1 cellular context compared by ENCODE assay signal in the genomic region with DNA sequence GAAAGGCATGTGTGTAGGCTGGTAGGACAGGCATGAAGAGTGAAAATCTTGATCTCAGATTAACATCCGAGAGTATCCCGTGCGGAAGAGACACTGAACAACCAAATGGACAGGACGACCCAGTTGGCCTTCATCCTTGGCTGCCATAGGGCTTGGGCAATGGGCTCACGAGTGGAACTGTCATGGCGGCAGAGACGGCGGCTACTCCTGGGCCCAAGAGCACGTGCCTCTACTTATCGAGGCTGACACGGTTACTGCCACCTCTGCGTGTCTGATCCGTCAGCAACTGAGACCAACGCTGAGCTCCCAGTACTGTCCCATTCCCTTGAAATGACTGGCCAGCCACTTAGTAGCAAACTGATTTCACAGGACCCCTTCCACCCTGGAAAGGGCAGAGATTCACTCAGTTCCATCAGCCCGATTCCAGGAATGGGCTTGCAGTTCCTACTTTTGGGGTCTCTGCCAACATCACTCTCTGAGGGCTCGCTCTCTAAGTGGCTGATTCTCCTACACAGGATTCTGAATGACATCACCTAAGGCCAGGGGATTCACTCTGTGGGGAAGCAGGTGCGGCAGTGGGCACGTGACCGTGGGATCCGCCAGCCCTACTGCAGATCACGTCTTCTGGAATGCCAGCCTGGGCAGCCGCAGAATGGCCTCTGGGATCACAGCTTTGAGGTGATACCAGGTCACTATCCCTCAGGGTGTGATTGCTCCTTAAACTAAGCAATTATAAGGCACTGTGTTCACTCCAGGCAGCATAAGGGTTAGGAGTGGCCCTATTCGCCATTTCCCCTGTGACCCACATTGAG.
TF ChIP-seq lines count a peak whose summit lies in the region.

No MANE protein-coding gene starts in this region.

TF ChIP-seq in K562, 482 proteins besides CTCF, POLR2A, EP300 and RAD21 (continued from another document):
- TF ChIP-seq, protein P1, sequence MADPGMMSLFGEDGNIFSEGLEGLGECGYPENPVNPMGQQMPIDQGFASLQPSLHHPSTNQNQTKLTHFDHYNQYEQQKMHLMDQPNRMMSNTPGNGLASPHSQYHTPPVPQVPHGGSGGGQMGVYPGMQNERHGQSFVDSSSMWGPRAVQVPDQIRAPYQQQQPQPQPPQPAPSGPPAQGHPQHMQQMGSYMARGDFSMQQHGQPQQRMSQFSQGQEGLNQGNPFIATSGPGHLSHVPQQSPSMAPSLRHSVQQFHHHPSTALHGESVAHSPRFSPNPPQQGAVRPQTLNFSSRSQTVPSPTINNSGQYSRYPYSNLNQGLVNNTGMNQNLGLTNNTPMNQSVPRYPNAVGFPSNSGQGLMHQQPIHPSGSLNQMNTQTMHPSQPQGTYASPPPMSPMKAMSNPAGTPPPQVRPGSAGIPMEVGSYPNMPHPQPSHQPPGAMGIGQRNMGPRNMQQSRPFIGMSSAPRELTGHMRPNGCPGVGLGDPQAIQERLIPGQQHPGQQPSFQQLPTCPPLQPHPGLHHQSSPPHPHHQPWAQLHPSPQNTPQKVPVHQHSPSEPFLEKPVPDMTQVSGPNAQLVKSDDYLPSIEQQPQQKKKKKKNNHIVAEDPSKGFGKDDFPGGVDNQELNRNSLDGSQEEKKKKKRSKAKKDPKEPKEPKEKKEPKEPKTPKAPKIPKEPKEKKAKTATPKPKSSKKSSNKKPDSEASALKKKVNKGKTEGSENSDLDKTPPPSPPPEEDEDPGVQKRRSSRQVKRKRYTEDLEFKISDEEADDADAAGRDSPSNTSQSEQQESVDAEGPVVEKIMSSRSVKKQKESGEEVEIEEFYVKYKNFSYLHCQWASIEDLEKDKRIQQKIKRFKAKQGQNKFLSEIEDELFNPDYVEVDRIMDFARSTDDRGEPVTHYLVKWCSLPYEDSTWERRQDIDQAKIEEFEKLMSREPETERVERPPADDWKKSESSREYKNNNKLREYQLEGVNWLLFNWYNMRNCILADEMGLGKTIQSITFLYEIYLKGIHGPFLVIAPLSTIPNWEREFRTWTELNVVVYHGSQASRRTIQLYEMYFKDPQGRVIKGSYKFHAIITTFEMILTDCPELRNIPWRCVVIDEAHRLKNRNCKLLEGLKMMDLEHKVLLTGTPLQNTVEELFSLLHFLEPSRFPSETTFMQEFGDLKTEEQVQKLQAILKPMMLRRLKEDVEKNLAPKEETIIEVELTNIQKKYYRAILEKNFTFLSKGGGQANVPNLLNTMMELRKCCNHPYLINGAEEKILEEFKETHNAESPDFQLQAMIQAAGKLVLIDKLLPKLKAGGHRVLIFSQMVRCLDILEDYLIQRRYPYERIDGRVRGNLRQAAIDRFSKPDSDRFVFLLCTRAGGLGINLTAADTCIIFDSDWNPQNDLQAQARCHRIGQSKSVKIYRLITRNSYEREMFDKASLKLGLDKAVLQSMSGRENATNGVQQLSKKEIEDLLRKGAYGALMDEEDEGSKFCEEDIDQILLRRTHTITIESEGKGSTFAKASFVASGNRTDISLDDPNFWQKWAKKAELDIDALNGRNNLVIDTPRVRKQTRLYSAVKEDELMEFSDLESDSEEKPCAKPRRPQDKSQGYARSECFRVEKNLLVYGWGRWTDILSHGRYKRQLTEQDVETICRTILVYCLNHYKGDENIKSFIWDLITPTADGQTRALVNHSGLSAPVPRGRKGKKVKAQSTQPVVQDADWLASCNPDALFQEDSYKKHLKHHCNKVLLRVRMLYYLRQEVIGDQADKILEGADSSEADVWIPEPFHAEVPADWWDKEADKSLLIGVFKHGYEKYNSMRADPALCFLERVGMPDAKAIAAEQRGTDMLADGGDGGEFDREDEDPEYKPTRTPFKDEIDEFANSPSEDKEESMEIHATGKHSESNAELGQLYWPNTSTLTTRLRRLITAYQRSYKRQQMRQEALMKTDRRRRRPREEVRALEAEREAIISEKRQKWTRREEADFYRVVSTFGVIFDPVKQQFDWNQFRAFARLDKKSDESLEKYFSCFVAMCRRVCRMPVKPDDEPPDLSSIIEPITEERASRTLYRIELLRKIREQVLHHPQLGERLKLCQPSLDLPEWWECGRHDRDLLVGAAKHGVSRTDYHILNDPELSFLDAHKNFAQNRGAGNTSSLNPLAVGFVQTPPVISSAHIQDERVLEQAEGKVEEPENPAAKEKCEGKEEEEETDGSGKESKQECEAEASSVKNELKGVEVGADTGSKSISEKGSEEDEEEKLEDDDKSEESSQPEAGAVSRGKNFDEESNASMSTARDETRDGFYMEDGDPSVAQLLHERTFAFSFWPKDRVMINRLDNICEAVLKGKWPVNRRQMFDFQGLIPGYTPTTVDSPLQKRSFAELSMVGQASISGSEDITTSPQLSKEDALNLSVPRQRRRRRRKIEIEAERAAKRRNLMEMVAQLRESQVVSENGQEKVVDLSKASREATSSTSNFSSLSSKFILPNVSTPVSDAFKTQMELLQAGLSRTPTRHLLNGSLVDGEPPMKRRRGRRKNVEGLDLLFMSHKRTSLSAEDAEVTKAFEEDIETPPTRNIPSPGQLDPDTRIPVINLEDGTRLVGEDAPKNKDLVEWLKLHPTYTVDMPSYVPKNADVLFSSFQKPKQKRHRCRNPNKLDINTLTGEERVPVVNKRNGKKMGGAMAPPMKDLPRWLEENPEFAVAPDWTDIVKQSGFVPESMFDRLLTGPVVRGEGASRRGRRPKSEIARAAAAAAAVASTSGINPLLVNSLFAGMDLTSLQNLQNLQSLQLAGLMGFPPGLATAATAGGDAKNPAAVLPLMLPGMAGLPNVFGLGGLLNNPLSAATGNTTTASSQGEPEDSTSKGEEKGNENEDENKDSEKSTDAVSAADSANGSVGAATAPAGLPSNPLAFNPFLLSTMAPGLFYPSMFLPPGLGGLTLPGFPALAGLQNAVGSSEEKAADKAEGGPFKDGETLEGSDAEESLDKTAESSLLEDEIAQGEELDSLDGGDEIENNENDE (IDR thresholded peaks at IDR 0.05; ENCODE audit: low read depth, low read length): no peak
- TF ChIP-seq, protein P2, sequence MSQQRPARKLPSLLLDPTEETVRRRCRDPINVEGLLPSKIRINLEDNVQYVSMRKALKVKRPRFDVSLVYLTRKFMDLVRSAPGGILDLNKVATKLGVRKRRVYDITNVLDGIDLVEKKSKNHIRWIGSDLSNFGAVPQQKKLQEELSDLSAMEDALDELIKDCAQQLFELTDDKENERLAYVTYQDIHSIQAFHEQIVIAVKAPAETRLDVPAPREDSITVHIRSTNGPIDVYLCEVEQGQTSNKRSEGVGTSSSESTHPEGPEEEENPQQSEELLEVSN (IDR thresholded peaks at IDR 0.05; ENCODE audit: borderline replicate concordance in 1 of 2, extremely low read depth in 1 of 2, insufficient read depth in 1 of 2, insufficient read length in 1 of 2, low read depth in 1 of 2, low read length in 1 of 2, poor library complexity in 1 of 2, severe bottlenecking in 1 of 2): peak; percentile 31 to 49
- TF ChIP-seq MGA (IDR thresholded peaks at IDR 0.05) (0 out of 2 replicates have a peak, but pooled peaks have one; percentile 29), ZSCAN29 (IDR thresholded peaks at IDR 0.05) (no peak), ELF2 (CRISPR knock-in tag; IDR thresholded peaks at IDR 0.05) (no peak), LARP7 (IDR thresholded peaks at IDR 0.05) (no peak), FOXK1 (CRISPR knock-in tag; IDR thresholded peaks at IDR 0.05; ENCODE audit: borderline replicate concordance) (no peak)
